8 cellular contexts compared by ENCODE assay signal in genomic region chrX:110001702-110002299, GRCh38. TPM values are rescaled to one million over a fixed set of nuclear protein-coding genes. Genes with fewer than 3 reads are reported as not detected.
A peak's percentile ranks its signal among the peaks of the same experiment; 100 is the strongest.
DNase-seq lines count a peak whose midpoint lies in the region; ATAC-seq and TF ChIP-seq lines count a peak whose summit lies in the region.

No MANE protein-coding gene starts in this region.

- H3K4me3 ChIP-seq in IMR-90 (ENCODE audit: insufficient read depth, low read depth, low read length): peak overlapping the region; percentile 95

- dilution Hi-C loops in IMR-90 (cut with HindIII; ENCODE audit: low sequenced_read_pairs, unreplicated experiment): no loop called here

- peak overlapping the region; percentile 90 for H4K5ac ChIP-seq in IMR-90 (ENCODE audit: low read depth, low read length)

- peak overlapping the region; percentile 46 for H2AK9ac ChIP-seq in IMR-90 (replicated peaks; ENCODE audit: low read depth, low read length, poor library complexity)

- H3K27ac ChIP-seq in IMR-90 (ENCODE audit: insufficient read depth, low read length): peak overlapping the region; percentile 100
- peak overlapping the region; percentile 92 for H3K27ac ChIP-seq in caudate nucleus (ENCODE audit: low read depth, low read length)

- no peak overlapping the region for H3K23ac ChIP-seq in IMR-90 (ENCODE audit: low read depth, low read length)

- 0 out of 2 replicates have a peak overlapping the region, but pooled peaks have one; percentile 22 for H3K56ac ChIP-seq in IMR-90 (ENCODE audit: extremely low read depth, insufficient read depth, low read length)

- H3K4ac ChIP-seq in IMR-90 (ENCODE audit: low read depth, low read length): peak overlapping the region; percentile 68

- H3K4me3 Mint-ChIP-seq in Calu3 (ENCODE audit: low read depth, unreplicated experiment): peak overlapping the region; percentile 91
- peak overlapping the region; percentile 85 for H3K4me3 Mint-ChIP-seq in nephron progenitor cell

- no peak; the same call in 1 of the 2 replicates for ATAC-seq in IMR-90 (ENCODE audit: low read depth)
- ATAC-seq in GM19397 (IDR thresholded peaks at IDR 0.05; ENCODE audit: unreplicated experiment): no peak
- no peak for ATAC-seq in left lobe of liver
- ATAC-seq in HG03439 (IDR thresholded peaks at IDR 0.05; ENCODE audit: unreplicated experiment): no peak

- intact Hi-C loops in Calu3 (cut with micrococcal nuclease; ENCODE audit: unreplicated experiment): no loop called here
- intact Hi-C loops in IMR-90 (cut with micrococcal nuclease): loop anchor here (2.0 to 10.0 kb wide), 3 partner anchors 85 to 410 kb away; no protein-coding TSS in a partner anchor
- intact Hi-C loops in posterior vena cava (cut with DNase I): no loop called here

- H2AK5ac ChIP-seq in IMR-90 (ENCODE audit: low read depth, low read length): 0 out of 2 replicates have a peak overlapping the region, but pooled peaks have one; percentile 38

- peak overlapping the region; percentile 99 for H3K9ac ChIP-seq in IMR-90 (ENCODE audit: low read depth, low read length)

- DNase-seq in Calu3 (no peak), IMR-90 (no peak), caudate nucleus (lab: John Stamatoyannopoulos, UW) (peak in 1 of 61 donors; percentile 1), nephron progenitor cell (peak; percentile 10), posterior vena cava (ENCODE audit: low spot score) (no peak), left lobe of liver (ENCODE audit: low spot score) (no peak)

- no peaks in the 10 kb centered on the region for H3K9me3 Mint-ChIP-seq in Calu3 (ENCODE audit: low read depth, unreplicated experiment)
- H3K9me3 Mint-ChIP-seq in nephron progenitor cell: peaks cover under 1% of the 10 kb centered on the region

- no peaks in the 10 kb centered on the region for H3K4me1 ChIP-seq in IMR-90 (ENCODE audit: control insufficient read depth, insufficient read depth, low read length)

- TF ChIP-seq POLR2A in IMR-90 (IDR thresholded peaks at IDR 0.05; ENCODE audit: low read depth, low read length): no peak

- no peak for TF ChIP-seq CTCF in Calu3 (IDR thresholded peaks at IDR 0.05; ENCODE audit: unreplicated experiment)
- no peak for TF ChIP-seq CTCF in IMR-90 (conservative IDR thresholded peaks at IDR 0.05; ENCODE audit: low read depth, low read length)
- no peak for TF ChIP-seq CTCF in nephron progenitor cell (IDR thresholded peaks at IDR 0.05)

- H3K9me1 ChIP-seq in IMR-90 (ENCODE audit: insufficient read depth, low read length): no peaks in the 10 kb centered on the region

- H3K27ac Mint-ChIP-seq in Calu3 (ENCODE audit: unreplicated experiment) (peak overlapping the region; percentile 7), nephron progenitor cell (peak overlapping the region; percentile 89)

- CTCF ChIA-PET in Calu3 (lab: Charles Lee): no interaction called here
- CTCF ChIA-PET in IMR-90 (lab: Yijun Ruan, JAX): interaction anchor here (0.6 kb wide), 1 partner anchor 88 kb away, joined by 5 read pairs; no protein-coding TSS in a partner anchor

- H3K4me1 Mint-ChIP-seq in Calu3 (ENCODE audit: low read depth, unreplicated experiment): peaks cover 34% of the 10 kb centered on the region
- peaks cover 63% of the 10 kb centered on the region for H3K4me1 Mint-ChIP-seq in nephron progenitor cell

- H2BK120ac ChIP-seq in IMR-90 (ENCODE audit: low read depth, low read length): peak overlapping the region; percentile 63

- in situ Hi-C loops in IMR-90 (cut with MboI; ENCODE audit: low sequenced_read_pairs): no loop called here

- no peak for TF ChIP-seq RAD21 in IMR-90 (IDR thresholded peaks at IDR 0.05; ENCODE audit: low read length)

- WGBS in IMR-90 (ENCODE audit: extremely low coverage in 2 of 2, insufficient read length in 1 of 2), 2 experiments: 40% methylated on average over 1 of the region's 13 CpGs; no CpG with 5 or more reads in 1 of the 2 experiments

- no peaks in the 10 kb centered on the region for H4K20me1 ChIP-seq in IMR-90 (ENCODE audit: insufficient read depth, low read length)

- peak overlapping the region; percentile 66 to 84; a peak in 3 of 4 replicates for H4K8ac ChIP-seq in IMR-90 (ENCODE audit: low read depth in 2 of 2, low read length in 2 of 2)

- H3K27me3 Mint-ChIP-seq in Calu3 (ENCODE audit: unreplicated experiment) (peaks cover 17% of the 10 kb centered on the region), nephron progenitor cell (ENCODE audit: low read depth, poor library complexity) (peaks cover 9% of the 10 kb centered on the region)

- H3K18ac ChIP-seq in IMR-90 (ENCODE audit: low read depth, low read length): no peak overlapping the region

- peak overlapping the region; percentile 53 for H2BK5ac ChIP-seq in IMR-90 (ENCODE audit: low read depth, low read length, poor library complexity, severe bottlenecking)

- BruUV-seq in Calu3 (replicated peaks; lab: Mats Ljungman, UMichigan) (no TSS peak), IMR-90 (replicated peaks; lab: Mats Ljungman, UMichigan) (no TSS peak)

- no peaks in the 10 kb centered on the region for H3K9me3 ChIP-seq in IMR-90 (ENCODE audit: control insufficient read depth, insufficient read depth, low read length)

- no peak overlapping the region for H2BK20ac ChIP-seq in IMR-90 (ENCODE audit: low read depth, low read length)

- H3K36me3 Mint-ChIP-seq in Calu3 (ENCODE audit: insufficient read depth, unreplicated experiment) (peaks cover 29% of the 10 kb centered on the region), nephron progenitor cell (ENCODE audit: low read depth) (peaks cover 17% of the 10 kb centered on the region)

- H3K79me1 ChIP-seq in IMR-90 (ENCODE audit: low read depth in 1 of 2, low read length in 2 of 2): no peaks in the 10 kb centered on the region; a peak in 1 of 4 replicates

- H3K14ac ChIP-seq in IMR-90 (replicated peaks; ENCODE audit: low read depth, low read length): no peak overlapping the region

- H2BK15ac ChIP-seq in IMR-90 (ENCODE audit: low read depth, low read length): no peak overlapping the region; the same call in 2 of the 3 replicates

- peak overlapping the region; percentile 97 for H2AFZ ChIP-seq in IMR-90 (replicated peaks; ENCODE audit: low read length, poor library complexity)

- peak overlapping the region; percentile 86 for H3K4me2 ChIP-seq in IMR-90 (ENCODE audit: low read depth, low read length)

- no peaks in the 10 kb centered on the region for H3K36me3 ChIP-seq in IMR-90 (ENCODE audit: control insufficient read depth, insufficient read depth, low read length)

- peak overlapping the region; percentile 43 for H4K91ac ChIP-seq in IMR-90 (ENCODE audit: insufficient read depth, low read depth, low read length)

- H3K27me3 ChIP-seq in IMR-90 (ENCODE audit: control insufficient read depth, insufficient read depth, low read length): peaks cover 7% of the 10 kb centered on the region

- POLR2A ChIA-PET in IMR-90 (lab: Charles Lee; ENCODE audit: unreplicated experiment): no interaction called here

TF ChIP-seq in IMR-90, 13 proteins besides CTCF, POLR2A, EP300 and RAD21:
- TF ChIP-seq MAZ (IDR thresholded peaks at IDR 0.05; ENCODE audit: borderline replicate concordance, low read depth, low read length): no peak
- TF ChIP-seq MAFK (IDR thresholded peaks at IDR 0.05; ENCODE audit: low read depth, low read length): no peak
- TF ChIP-seq RCOR1 (IDR thresholded peaks at IDR 0.05; ENCODE audit: insufficient replicate concordance, low read length): no peak
- no peak for TF ChIP-seq NFE2L2 (IDR thresholded peaks at IDR 0.05; ENCODE audit: low read depth, low read length)
- TF ChIP-seq BHLHE40 (IDR thresholded peaks at IDR 0.05; ENCODE audit: low read depth, low read length): no peak
- TF ChIP-seq FOS (IDR thresholded peaks at IDR 0.05; ENCODE audit: low read depth, low read length): no peak
TF ChIP-seq in IMR-90: peak in this region for 0.

RNA-seq across cellular contexts. Expression of gene TMEM164, which starts 1.1 kb away (rescaled TPM):
- total RNA-seq in Calu3 (2022) (32.6 and 39.5 TPM in 2 replicates), IMR-90 (2012; rRNA removed) (5.0 and 6.3 TPM in 2 replicates), posterior vena cava (10 to 100 TPM; 12.5 to 14.2 TPM), left lobe of liver (1.8 TPM)
- polyA plus RNA-seq in IMR-90 (2012; rRNA removed): 6.4 and 7.1 TPM in 2 replicates
- 3.4 and 4.2 TPM in 2 replicates for polyA plus RNA-seq in IMR-90 (2012; cell fraction: cytosol; rRNA removed)
- 9.1 and 12.5 TPM in 2 replicates for polyA plus RNA-seq in IMR-90 (2012; cell fraction: nucleus; rRNA removed; ENCODE audit: low replicate concordance)
